In genomic region chr1:206722751-206723499, GRCh38 we compare ENCODE assay signal across 16 cellular contexts. TPM values are rescaled to one million over a fixed set of nuclear protein-coding genes. Genes with fewer than 3 reads are reported as not detected.
DNase-seq lines count a peak whose midpoint lies in the region; FAIRE-seq and TF ChIP-seq lines count a peak whose summit lies in the region.
"Had no signal": no experiment of that assay in that cellular context is flagged by ENCODE, and none has a peak within 500 bp of the region (broad histone marks: within the 10 kb centered on the region; RNA-seq: fewer than 3 reads in every experiment).

No MANE protein-coding gene starts in this region.

- H3K27me3 Mint-ChIP-seq in astrocyte (ENCODE audit: low read depth, unreplicated experiment), result no peaks in the 10 kb centered on the region
- H3K27me3 Mint-ChIP-seq: naive thymus-derived CD8-positive, alpha-beta T cell had no signal

- no peaks in the 10 kb centered on the region for H3K36me3 ChIP-seq in astrocyte (ENCODE audit: insufficient read depth, low read length)
- no peaks in the 10 kb centered on the region for H3K36me3 ChIP-seq in keratinocyte (ENCODE audit: control insufficient read depth in 2 of 2, extremely low read depth in 1 of 2, insufficient read depth in 2 of 2, low read length in 2 of 2)
- H3K36me3 ChIP-seq in stomach, result no peaks in the 10 kb centered on the region
- H3K36me3 ChIP-seq in tibial nerve, result no peaks in the 10 kb centered on the region

- H3K79me2 ChIP-seq in astrocyte (ENCODE audit: insufficient read depth, low read length) (peaks cover 96% of the 10 kb centered on the region), keratinocyte (ENCODE audit: control insufficient read depth, insufficient read depth, low read length) (peaks cover 80% of the 10 kb centered on the region)

- peak overlapping the region; percentile 64 for H3K4me2 ChIP-seq in astrocyte (ENCODE audit: low read length)
- peak overlapping the region; percentile 64 for H3K4me2 ChIP-seq in keratinocyte (ENCODE audit: control insufficient read depth, extremely low read depth, insufficient read depth, low read depth, low read length)

- H2AFZ ChIP-seq in astrocyte (ENCODE audit: low read depth, low read length), result no peak overlapping the region
- no peak overlapping the region for H2AFZ ChIP-seq in keratinocyte (ENCODE audit: control insufficient read depth, low read length)

- TF ChIP-seq EP300 in stomach (IDR thresholded peaks at IDR 0.05) (no peak), tibial nerve (IDR thresholded peaks at IDR 0.05) (no peak)

- TF ChIP-seq POLR2A in stomach (IDR thresholded peaks at IDR 0.05), result no peak
- no peak for TF ChIP-seq POLR2A in tibial nerve (IDR thresholded peaks at IDR 0.05)

- H4K20me1 ChIP-seq in astrocyte (ENCODE audit: insufficient read depth, low read length) (peaks cover 97% of the 10 kb centered on the region), keratinocyte (ENCODE audit: control insufficient read depth, extremely low read depth, insufficient read depth, low read length) (peaks cover 35% of the 10 kb centered on the region)

- H3K4me1 ChIP-seq in astrocyte (ENCODE audit: insufficient read depth, low read length) (peaks cover 25% of the 10 kb centered on the region), keratinocyte (ENCODE audit: control insufficient read depth, extremely low read depth, insufficient read depth, low read length) (peaks cover 15% of the 10 kb centered on the region), stomach (peaks cover 45 to 89% (median 67%) of the 10 kb centered on the region in 4 donors), tibial nerve (peaks cover 0 to 61% (median 15%) of the 10 kb centered on the region in 4 donors)

- no peaks in the 10 kb centered on the region for H3K27me3 ChIP-seq in astrocyte (ENCODE audit: insufficient read depth, low read length)
- H3K27me3 ChIP-seq in keratinocyte (ENCODE audit: control insufficient read depth, extremely low read depth, insufficient read depth, low read length), result no peaks in the 10 kb centered on the region
- H3K27me3 ChIP-seq in stomach, result no peaks in the 10 kb centered on the region
- no peaks in the 10 kb centered on the region for H3K27me3 ChIP-seq in tibial nerve

- no peak overlapping the region for H3K27ac Mint-ChIP-seq in astrocyte (ENCODE audit: unreplicated experiment)

- H3K9me3 Mint-ChIP-seq in astrocyte (ENCODE audit: unreplicated experiment), result no peaks in the 10 kb centered on the region
- H3K9me3 Mint-ChIP-seq: naive thymus-derived CD8-positive, alpha-beta T cell had no signal

- no peak for FAIRE-seq in astrocyte (lab: Jason Lieb, UNC)
- FAIRE-seq in keratinocyte (lab: Jason Lieb, UNC), result no peak
- FAIRE-seq: GM12891 had no signal

- H3K27ac ChIP-seq in astrocyte (ENCODE audit: low read depth, low read length), result no peak overlapping the region
- H3K27ac ChIP-seq in keratinocyte (ENCODE audit: control insufficient read depth, insufficient read depth, low read length), result no peak overlapping the region
- peak overlapping the region in 4 of 5 donors; percentile 69 to 86 (median 76) for H3K27ac ChIP-seq in stomach
- H3K27ac ChIP-seq in tibial nerve, result peak overlapping the region in 1 of 4 donors; percentile 21
- H3K27ac ChIP-seq: 22Rv1 had no signal

- H3K9me3 ChIP-seq in astrocyte (ENCODE audit: insufficient read depth, low read depth, low read length) (no peaks in the 10 kb centered on the region), keratinocyte (ENCODE audit: control insufficient read depth, low read depth, low read length) (no peaks in the 10 kb centered on the region), stomach (no peaks in the 10 kb centered on the region), tibial nerve (no peaks in the 10 kb centered on the region)

- H3K4me3 ChIP-seq in astrocyte (ENCODE audit: insufficient read depth, low read depth, low read length), result no peak overlapping the region
- no peak overlapping the region for H3K4me3 ChIP-seq in keratinocyte (ENCODE audit: control insufficient read depth in 2 of 3, extremely low read depth in 1 of 3, insufficient read depth in 2 of 3, low read depth in 1 of 3, low read length in 3 of 3)
- no peak overlapping the region for H3K4me3 ChIP-seq in stomach
- no peak overlapping the region for H3K4me3 ChIP-seq in tibial nerve

- dilution Hi-C loops in keratinocyte (cut with MboI; ENCODE audit: extremely low pct_ligation_motif_present, low sequenced_read_pairs), result no loop called here

- no peaks in the 10 kb centered on the region for H3K36me3 Mint-ChIP-seq in astrocyte (ENCODE audit: low read depth, unreplicated experiment)
- H3K36me3 Mint-ChIP-seq: naive thymus-derived CD8-positive, alpha-beta T cell had no signal

- DNase-seq in DMS 273 (lab: John Stamatoyannopoulos, UW; ENCODE audit: unreplicated experiment) (peak; percentile 25), DMS 273 treated with DMSO at 0.1 percent for 48 hours (lab: John Stamatoyannopoulos, UW) (no peak), astrocyte (ENCODE audit: low read depth) (peak; percentile 73), keratinocyte (ENCODE audit: low read depth, low spot score) (no peak), stomach (no peak), NCI-H1417 (lab: John Stamatoyannopoulos, UW) (no peak), NCI-H146 (lab: John Stamatoyannopoulos, UW) (no peak), tibial nerve (ENCODE audit: low spot score in 2 of 2) (no peak)
- DNase-seq: DMS53; Kasumi-1; naive thymus-derived CD8-positive, alpha-beta T cell; NCI-H2227 treated with DMSO at 0.1 percent for 48 hours; stimulated activated CD4-positive, alpha-beta T cell treated with anti-CD3 and anti-CD28 coated beads, Interleukin-15, amount 100 ng/mL, for 24 hours; T-helper 9 cell had no signal

- H3K9me1 ChIP-seq in keratinocyte (ENCODE audit: control insufficient read depth, extremely low read depth, insufficient read depth, low read length), result peaks cover 15% of the 10 kb centered on the region

- H3K9ac ChIP-seq in astrocyte (ENCODE audit: low read length), result no peak overlapping the region
- no peak overlapping the region for H3K9ac ChIP-seq in keratinocyte (ENCODE audit: control insufficient read depth, extremely low read depth, insufficient read depth, low read length)

- TF ChIP-seq CTCF in astrocyte (IDR thresholded peaks at IDR 0.05; ENCODE audit: insufficient read depth, low read depth, low read length), result no peak
- TF ChIP-seq CTCF in keratinocyte (optimal IDR thresholded peaks at IDR 0.05 in 1 of 3, IDR thresholded peaks at IDR 0.05 in 1 of 3, conservative IDR thresholded peaks at IDR 0.05 in 1 of 3; ENCODE audit: extremely low read depth in 1 of 3, insufficient read depth in 2 of 3, low read length in 3 of 3), result no peak
- TF ChIP-seq CTCF in stomach (IDR thresholded peaks at IDR 0.05), result no peak
- TF ChIP-seq CTCF in tibial nerve (IDR thresholded peaks at IDR 0.05), result no peak

- no peak overlapping the region for H3K4me3 Mint-ChIP-seq in astrocyte (ENCODE audit: unreplicated experiment)
- H3K4me3 Mint-ChIP-seq: naive thymus-derived CD8-positive, alpha-beta T cell had no signal

- 77 to 85% (median 80%) methylated on average over 13 to 17 of the region's 17 CpGs for WGBS in stomach, 5 donors
- WGBS in tibial nerve, 2 donors, result 70 to 71% methylated on average over 15 to 17 of the region's 17 CpGs

- intact Hi-C loops in stomach (cut with DNase I; ENCODE audit: low total_unique reads), result no loop called here

- H3K4me1 Mint-ChIP-seq in astrocyte (ENCODE audit: low read depth, unreplicated experiment), result peaks cover 37% of the 10 kb centered on the region

RNA-seq across cellular contexts. Expression of gene MAPKAPK2, which starts 38.2 kb away (rescaled TPM):
- total RNA-seq in astrocyte, result 104 and 108 TPM in 2 replicates
- 41.5 to 67.0 TPM (median 42.1 TPM) in 3 replicates for polyA plus RNA-seq in keratinocyte
- polyA plus RNA-seq in keratinocyte (2011; ENCODE audit: low read depth), result 21.7 TPM
- polyA plus RNA-seq in keratinocyte (2011; cell fraction: cytosol; rRNA removed), result 60.1 and 61.0 TPM in 2 replicates
- polyA plus RNA-seq in keratinocyte (2011; cell fraction: nucleus; rRNA removed), result 49.3 and 51.2 TPM in 2 replicates
- 44.0 and 47.9 TPM in 2 replicates for polyA plus RNA-seq in keratinocyte (2012; ENCODE audit: low replicate concordance)
- polyA minus RNA-seq in keratinocyte, result 52.2 to 83.1 TPM (median 53.9 TPM) in 3 replicates
- 45.8 TPM for polyA minus RNA-seq in keratinocyte (2011; cell fraction: cytosol; rRNA and poly(A)+ RNA removed)
- polyA minus RNA-seq in keratinocyte (2011; cell fraction: nucleus; rRNA and poly(A)+ RNA removed), result 18.9 and 26.6 TPM in 2 replicates
- 10 to 100 TPM; 22.6 to 78.0 (median 43.9) TPM for total RNA-seq in stomach
- polyA plus RNA-seq in stomach, result 10 to 100 TPM; 30.1 to 60.8 (median 55.4) TPM
- total RNA-seq in tibial nerve, result 10 to 100 TPM; 30.6 to 49.5 (median 38.2) TPM

RNA-seq across cellular contexts. Expression of gene IL19, which starts 47.6 kb away (rescaled TPM):
- 0.23 TPM in 1 of 2 replicates, not detected in the other for total RNA-seq in astrocyte
- not detected in 3 replicates for polyA plus RNA-seq in keratinocyte
- not detected for polyA plus RNA-seq in keratinocyte (2011; ENCODE audit: low read depth)
- not detected in 2 replicates for polyA plus RNA-seq in keratinocyte (2011; cell fraction: cytosol; rRNA removed)
- not detected in 2 replicates for polyA plus RNA-seq in keratinocyte (2011; cell fraction: nucleus; rRNA removed)
- polyA plus RNA-seq in keratinocyte (2012; ENCODE audit: low replicate concordance), result not detected in 2 replicates
- polyA minus RNA-seq in keratinocyte, result not detected in 3 replicates
- not detected for polyA minus RNA-seq in keratinocyte (2011; cell fraction: cytosol; rRNA and poly(A)+ RNA removed)
- not detected in 2 replicates for polyA minus RNA-seq in keratinocyte (2011; cell fraction: nucleus; rRNA and poly(A)+ RNA removed)
- total RNA-seq in stomach, result 10 to 100 TPM in 1 of 5 donors, not detected in 4; 25.9 TPM
- 1 to 10 TPM in 1 of 3 donors, not detected in 2; 3.1 TPM for polyA plus RNA-seq in stomach
- total RNA-seq in tibial nerve, result not detected
- total RNA-seq: naive thymus-derived CD8-positive, alpha-beta T cell had no signal
- polyA plus RNA-seq: naive thymus-derived CD8-positive, alpha-beta T cell had no signal

RNA-seq across cellular contexts. Expression of gene IL10, which starts 49.4 kb away (rescaled TPM):
- total RNA-seq in astrocyte (not detected in 2 replicates), stomach (1 to 10 TPM in 1 of 5 donors, under 1 TPM in 2, not detected in 2; 0.29 to 2.8 (median 0.45) TPM), tibial nerve (1 to 10 TPM in 2 of 4 donors, under 1 TPM in 1, not detected in 1; 0.78 to 4.8 (median 1.1) TPM)
- polyA plus RNA-seq in keratinocyte (not detected in 3 replicates), stomach (1 to 10 TPM; 1.2 to 7.2 (median 1.9) TPM)
- polyA plus RNA-seq in keratinocyte (2011; ENCODE audit: low read depth), result not detected
- not detected in 2 replicates for polyA plus RNA-seq in keratinocyte (2011; cell fraction: cytosol; rRNA removed)
- polyA plus RNA-seq in keratinocyte (2011; cell fraction: nucleus; rRNA removed), result not detected in 2 replicates
- polyA plus RNA-seq in keratinocyte (2012; ENCODE audit: low replicate concordance), result not detected in 2 replicates
- polyA minus RNA-seq in keratinocyte, result not detected in 3 replicates
- not detected for polyA minus RNA-seq in keratinocyte (2011; cell fraction: cytosol; rRNA and poly(A)+ RNA removed)
- polyA minus RNA-seq in keratinocyte (2011; cell fraction: nucleus; rRNA and poly(A)+ RNA removed), result not detected in 2 replicates
- total RNA-seq: naive thymus-derived CD8-positive, alpha-beta T cell had no signal
- polyA plus RNA-seq: naive thymus-derived CD8-positive, alpha-beta T cell had no signal

Comparison
In these comparisons a context has a peak if more than half of its experiments do, and no peak if none do; other contexts are left out.
1. DNase-seq: peak in DMS 273 (single experiment) and astrocyte (single experiment); none in DMS 273 treated with DMSO at 0.1 percent for 48 hours (single experiment), keratinocyte (single experiment), stomach (single experiment), NCI-H1417 (0 of 3), NCI-H146 (single experiment) and tibial nerve (0 of 2).
2. H3K27ac ChIP-seq: peak in stomach (4 of 5); none in astrocyte (single experiment) and keratinocyte (single experiment).